1 cellular context compared by ENCODE assay signal in genomic region chr5:141598389-141599360, GRCh38.
TF ChIP-seq lines count a peak whose summit lies in the region.

No MANE protein-coding gene starts in this region.

TF ChIP-seq in HepG2, 621 proteins besides CTCF, POLR2A, EP300 and RAD21:
- TF ChIP-seq RNF2 (conservative IDR thresholded peaks at IDR 0.05; ENCODE audit: low read depth) (no peak), ZNF337 (CRISPR knock-in tag; IDR thresholded peaks at IDR 0.05; ENCODE audit: borderline replicate concordance, low read depth) (no peak), ZFY (CRISPR knock-in tag; IDR thresholded peaks at IDR 0.05) (no peak), IKZF1 (IDR thresholded peaks at IDR 0.05) (no peak)
